ENCODE assay signal across 19 cellular contexts in genomic region chr4:1459081-1459480, GRCh38. TPM values are rescaled to one million over a fixed set of nuclear protein-coding genes. Genes with fewer than 3 reads are reported as not detected.
DNase-seq lines count a peak whose midpoint lies in the region; ATAC-seq and TF ChIP-seq lines count a peak whose summit lies in the region.
"Had no signal": no experiment of that assay in that cellular context is flagged by ENCODE, and none has a peak within 500 bp of the region (broad histone marks: within the 10 kb centered on the region; RNA-seq: fewer than 3 reads in every experiment).

No MANE protein-coding gene starts in this region.

- DNase-seq in AG20443 (ENCODE audit: low spot score): peak; percentile 7
- DNase-seq in GM23338 (ENCODE audit: low spot score): no peak
- peak; percentile 67 for DNase-seq in endodermal cell
- peak; percentile 87 for DNase-seq in mesenteric fat pad (ENCODE audit: low spot score)
- no peak for DNase-seq in activated CD4-positive, alpha-beta memory T cell treated with anti-CD3 and anti-CD28 coated beads, Interleukin-2, amount 10 ng/mL, durations not matched to agents 7 days and 5 days
- DNase-seq in esophagus muscularis mucosa (ENCODE audit: extremely low spot score): no peak
- no peak for DNase-seq in OCI-M2 (lab: John Stamatoyannopoulos, UW; ENCODE audit: unreplicated experiment)
- DNase-seq: AML-193, EL, NCI-H1105 treated with DMSO at 0.1 percent for 48 hours, NCI-H1694 treated with DMSO at 0.1 percent for 48 hours, NCI-H2107, NCI-H2227 treated with DMSO at 0.1 percent for 48 hours, NCI-H524, SHP77 treated with DMSO at 0.1 percent for 48 hours had no signal

- H3K4me1 ChIP-seq in GM23338 (ENCODE audit: insufficient read depth) (peaks cover 25% of the 10 kb centered on the region), endodermal cell (ENCODE audit: control insufficient read depth, insufficient read depth, low read length) (no peaks in the 10 kb centered on the region), esophagus muscularis mucosa (no peaks in the 10 kb centered on the region)
- H3K4me1 ChIP-seq: Caco-2 had no signal

- no peaks in the 10 kb centered on the region for H3K79me2 ChIP-seq in GM23338 (replicated peaks; ENCODE audit: insufficient read depth)

- no peak for TF ChIP-seq EP300 in esophagus muscularis mucosa (IDR thresholded peaks at IDR 0.05)

- H3K36me3 Mint-ChIP-seq in GM23338 (ENCODE audit: low read depth) (peaks cover 3% of the 10 kb centered on the region; the same call in 2 of the 3 replicates), endodermal cell (ENCODE audit: low read depth) (no peaks in the 10 kb centered on the region)
- H3K36me3 Mint-ChIP-seq in activated CD4-positive, alpha-beta memory T cell treated with anti-CD3 and anti-CD28 coated beads, Interleukin-2, amount 10 ng/mL, durations not matched to agents 7 days and 5 days (ENCODE audit: low read depth): no peaks in the 10 kb centered on the region

- CTCF ChIA-PET in activated CD4-positive, alpha-beta memory T cell treated with anti-CD3 and anti-CD28 coated beads, Interleukin-2, amount 10 ng/mL, durations not matched to agents 7 days and 5 days (lab: Charles Lee): no interaction called here

- H3K36me3 ChIP-seq in GM23338 (ENCODE audit: insufficient read depth): no peaks in the 10 kb centered on the region
- H3K36me3 ChIP-seq in endodermal cell (ENCODE audit: control insufficient read depth, insufficient read depth, low read length): no peaks in the 10 kb centered on the region
- H3K36me3 ChIP-seq in esophagus muscularis mucosa: no peaks in the 10 kb centered on the region

- TF ChIP-seq CTCF in GM23338 (conservative IDR thresholded peaks at IDR 0.05; ENCODE audit: low read depth in 2 of 2) (no peak), endodermal cell (conservative IDR thresholded peaks at IDR 0.05) (no peak), esophagus muscularis mucosa (IDR thresholded peaks at IDR 0.05) (no peak)

- peaks cover 12% of the 10 kb centered on the region; the same call in 1 of the 2 replicates for H3K9me2 ChIP-seq in GM23338 (ENCODE audit: insufficient read depth)

- intact Hi-C loops in esophagus muscularis mucosa (cut with DNase I): no loop called here

- H3K9me3 ChIP-seq in endodermal cell (ENCODE audit: control insufficient read depth, low read length) (no peaks in the 10 kb centered on the region), esophagus muscularis mucosa (no peaks in the 10 kb centered on the region)
- H3K9me3 ChIP-seq: Caco-2 had no signal

- H3K27ac Mint-ChIP-seq in GM23338 (no peak overlapping the region), endodermal cell (no peak overlapping the region)
- no peak overlapping the region for H3K27ac Mint-ChIP-seq in activated CD4-positive, alpha-beta memory T cell treated with anti-CD3 and anti-CD28 coated beads, Interleukin-2, amount 10 ng/mL, durations not matched to agents 7 days and 5 days

- peak overlapping the region; percentile 73 for H3K4me2 ChIP-seq in GM23338

- H3K4me3 ChIP-seq in GM23338 (peak overlapping the region; percentile 42), endodermal cell (ENCODE audit: low read length) (no peak overlapping the region), esophagus muscularis mucosa (no peak overlapping the region)

- H3K27me3 ChIP-seq in GM23338 (ENCODE audit: insufficient read depth): no peaks in the 10 kb centered on the region
- peaks cover 32% of the 10 kb centered on the region for H3K27me3 ChIP-seq in endodermal cell (ENCODE audit: control insufficient read depth, insufficient read depth, low read length, poor library complexity, severe bottlenecking)
- peaks cover 0 to 71% (median 5%) of the 10 kb centered on the region in 4 donors for H3K27me3 ChIP-seq in esophagus muscularis mucosa

- WGBS in endodermal cell (ENCODE audit: insufficient coverage in 1 of 2, insufficient read length in 1 of 2), 2 experiments: 58 to 69% methylated on average over 5 of the region's 5 CpGs
- 64% methylated on average over 3 of the region's 5 CpGs for WGBS in esophagus muscularis mucosa

- H3K4me1 Mint-ChIP-seq in GM23338 (peaks cover 23% of the 10 kb centered on the region), endodermal cell (peaks cover 2% of the 10 kb centered on the region)
- H3K4me1 Mint-ChIP-seq in activated CD4-positive, alpha-beta memory T cell treated with anti-CD3 and anti-CD28 coated beads, Interleukin-2, amount 10 ng/mL, durations not matched to agents 7 days and 5 days: no peaks in the 10 kb centered on the region

- no peaks in the 10 kb centered on the region for H3F3A ChIP-seq in GM23338 (replicated peaks; ENCODE audit: low read depth)

- peaks cover 16% of the 10 kb centered on the region for H3K27me3 Mint-ChIP-seq in GM23338 (ENCODE audit: insufficient read depth, low read depth, poor library complexity)
- H3K27me3 Mint-ChIP-seq in endodermal cell (ENCODE audit: insufficient read depth): peaks cover 32% of the 10 kb centered on the region
- H3K27me3 Mint-ChIP-seq in activated CD4-positive, alpha-beta memory T cell treated with anti-CD3 and anti-CD28 coated beads, Interleukin-2, amount 10 ng/mL, durations not matched to agents 7 days and 5 days: peaks cover 19% of the 10 kb centered on the region

- H4K20me1 ChIP-seq in GM23338 (replicated peaks; ENCODE audit: insufficient read depth): no peaks in the 10 kb centered on the region

- H3K9me3 Mint-ChIP-seq in GM23338: peaks cover 10% of the 10 kb centered on the region
- peaks cover 17% of the 10 kb centered on the region for H3K9me3 Mint-ChIP-seq in endodermal cell
- peaks cover 8% of the 10 kb centered on the region for H3K9me3 Mint-ChIP-seq in activated CD4-positive, alpha-beta memory T cell treated with anti-CD3 and anti-CD28 coated beads, Interleukin-2, amount 10 ng/mL, durations not matched to agents 7 days and 5 days

- no peak overlapping the region for H2AFZ ChIP-seq in GM23338

- H3K27ac ChIP-seq in GM23338 (ENCODE audit: low read depth) (no peak overlapping the region), endodermal cell (ENCODE audit: low read depth, low read length) (no peak overlapping the region), esophagus muscularis mucosa (replicated peaks in 1 of 4) (no peak overlapping the region)

- H3K4me3 Mint-ChIP-seq in GM23338: peak overlapping the region; percentile 36; the same call in 1 of the 3 replicates
- no peak overlapping the region for H3K4me3 Mint-ChIP-seq in endodermal cell
- H3K4me3 Mint-ChIP-seq in activated CD4-positive, alpha-beta memory T cell treated with anti-CD3 and anti-CD28 coated beads, Interleukin-2, amount 10 ng/mL, durations not matched to agents 7 days and 5 days: no peak overlapping the region

- POLR2A ChIA-PET in activated CD4-positive, alpha-beta memory T cell treated with anti-CD3 and anti-CD28 coated beads, Interleukin-2, amount 10 ng/mL, durations not matched to agents 7 days and 5 days (lab: Charles Lee): no interaction called here

- no peak overlapping the region for H3K9ac ChIP-seq in endodermal cell (ENCODE audit: extremely low read depth, low read length, poor library complexity, severe bottlenecking)

- TF ChIP-seq POLR2A in esophagus muscularis mucosa (IDR thresholded peaks at IDR 0.05; ENCODE audit: low read depth): no peak

- ATAC-seq in GM23338: peak; percentile 37
- no peak for ATAC-seq in GM21576 (IDR thresholded peaks at IDR 0.05; ENCODE audit: unreplicated experiment)

TF ChIP-seq in GM23338, 12 proteins besides CTCF, POLR2A, EP300 and RAD21 (continues in another document):
- TF ChIP-seq POLR2AphosphoS5 (IDR thresholded peaks at IDR 0.05; ENCODE audit: low read depth) (no peak), JUNB (IDR thresholded peaks at IDR 0.05; ENCODE audit: unreplicated experiment) (no peak), EZH2phosphoT487 (IDR thresholded peaks at IDR 0.05; ENCODE audit: unreplicated experiment) (no peak), EZH2 (IDR thresholded peaks at IDR 0.05; ENCODE audit: low read depth, unreplicated experiment) (no peak), ZNF331 (CRISPR knock-in tag; IDR thresholded peaks at IDR 0.05; ENCODE audit: low read depth) (no peak), CREB1 (CRISPR knock-in tag; IDR thresholded peaks at IDR 0.05; ENCODE audit: low read depth) (no peak)

RNA-seq across cellular contexts. Expression of gene NKX1-1, which starts 52.8 kb away (rescaled TPM):
- not detected in 2 replicates for total RNA-seq in GM23338 (2014; rRNA removed; shearing (Covaris generic))
- polyA plus RNA-seq in GM23338 (2016; fragmentation: Nextera tagmentation; extraction: Ambion mirVana): not detected in 2 replicates
- total RNA-seq in endodermal cell (not detected), mesenteric fat pad (not detected), esophagus muscularis mucosa (not detected)
- polyA plus RNA-seq in endodermal cell (2013, experiment 1 of 2): 0.18 TPM
- polyA plus RNA-seq in endodermal cell (2013, experiment 2 of 2): not detected
- not detected for total RNA-seq in activated CD4-positive, alpha-beta memory T cell treated with anti-CD3 and anti-CD28 coated beads, Interleukin-2, amount 10 ng/mL, durations not matched to agents 7 days and 5 days
- total RNA-seq: Caco-2, HT1080, LHCN-M2 had no signal

Comparison
In these comparisons a context has a peak if more than half of its experiments do, and no peak if none do; other contexts are left out.
1. DNase-seq: peak in AG20443 (single experiment), endodermal cell (single experiment) and mesenteric fat pad (single experiment); none in GM23338 (single experiment), activated CD4-positive, alpha-beta memory T cell treated with anti-CD3 and anti-CD28 coated beads, Interleukin-2, amount 10 ng/mL, durations not matched to agents 7 days and 5 days (single experiment), esophagus muscularis mucosa (single experiment) and OCI-M2 (single experiment).